ENCODE assay signal across 1 cellular context in genomic region chr18:57422313-57422872, GRCh38.
TF ChIP-seq lines count a peak whose summit lies in the region.

No MANE protein-coding gene starts in this region.

TF ChIP-seq in HepG2, 621 proteins besides CTCF, POLR2A, EP300 and RAD21 (continued from another document and continues in another):
- TF ChIP-seq ZNF275 (CRISPR knock-in tag; IDR thresholded peaks at IDR 0.05; ENCODE audit: borderline replicate concordance) (no peak), HNRNPH1 (optimal IDR thresholded peaks at IDR 0.05; ENCODE audit: low read depth, low read length) (no peak), FOSL2 (CRISPR knock-in tag; IDR thresholded peaks at IDR 0.05) (peak; percentile 56), SRF (IDR thresholded peaks at IDR 0.05; ENCODE audit: low read depth, low read length) (no peak), ZZZ3 (CRISPR knock-in tag; IDR thresholded peaks at IDR 0.05; ENCODE audit: borderline replicate concordance) (no peak), RXRB (CRISPR knock-in tag; IDR thresholded peaks at IDR 0.05; ENCODE audit: borderline replicate concordance) (no peak; the same call in 1 of the 2 replicates), IRF1 (CRISPR knock-in tag; IDR thresholded peaks at IDR 0.05; ENCODE audit: low read depth) (no peak), MTERF4 (CRISPR knock-in tag; IDR thresholded peaks at IDR 0.05) (no peak), REPIN1 (CRISPR knock-in tag; IDR thresholded peaks at IDR 0.05; ENCODE audit: borderline replicate concordance, low read depth) (no peak; the same call in 1 of the 2 replicates), NONO (IDR thresholded peaks at IDR 0.05) (no peak), NONO (CRISPR knock-in tag; conservative IDR thresholded peaks at IDR 0.05) (0 out of 2 replicates have a peak, but pooled peaks have one; percentile 30), ETV5 (CRISPR knock-in tag; IDR thresholded peaks at IDR 0.05; ENCODE audit: borderline replicate concordance) (peak; percentile 72; the same call in 1 of the 2 replicates), E2F5 (CRISPR knock-in tag; conservative IDR thresholded peaks at IDR 0.05) (no peak), HOMEZ (CRISPR knock-in tag; IDR thresholded peaks at IDR 0.05; ENCODE audit: low read depth) (peak; percentile 88; the same call in 1 of the 2 replicates), ZNF317 (CRISPR knock-in tag; IDR thresholded peaks at IDR 0.05) (no peak), GRHL1 (CRISPR knock-in tag; conservative IDR thresholded peaks at IDR 0.05) (no peak), MLLT10 (CRISPR knock-in tag; IDR thresholded peaks at IDR 0.05) (no peak), TBX3 (IDR thresholded peaks at IDR 0.05; ENCODE audit: borderline replicate concordance) (no peak), NCOA1 (CRISPR knock-in tag; IDR thresholded peaks at IDR 0.05) (no peak), ISL2 (CRISPR knock-in tag; IDR thresholded peaks at IDR 0.05) (peak; percentile 80; the same call in 1 of the 2 replicates), CENPBD1 (CRISPR knock-in tag; IDR thresholded peaks at IDR 0.05; ENCODE audit: borderline replicate concordance, low read depth) (no peak), ATAD3A (CRISPR knock-in tag; IDR thresholded peaks at IDR 0.05) (no peak), NFAT5 (CRISPR knock-in tag; IDR thresholded peaks at IDR 0.05) (no peak), ZFP82 (CRISPR knock-in tag; IDR thresholded peaks at IDR 0.05; ENCODE audit: borderline replicate concordance) (no peak), ZNF619 (CRISPR knock-in tag; IDR thresholded peaks at IDR 0.05) (no peak), TBL1XR1 (IDR thresholded peaks at IDR 0.05; ENCODE audit: borderline replicate concordance, low read length, partially characterized antibody) (no peak), MYNN (CRISPR knock-in tag; IDR thresholded peaks at IDR 0.05; ENCODE audit: low read depth) (no peak), POLR2G (IDR thresholded peaks at IDR 0.05; ENCODE audit: low read depth, low read length) (no peak), ZNF572 (CRISPR knock-in tag; IDR thresholded peaks at IDR 0.05) (no peak), MTF2 (CRISPR knock-in tag; IDR thresholded peaks at IDR 0.05; ENCODE audit: borderline replicate concordance) (no peak), ZNF563 (CRISPR knock-in tag; IDR thresholded peaks at IDR 0.05) (no peak), TFE3 (CRISPR knock-in tag; IDR thresholded peaks at IDR 0.05) (peak; percentile 96), RNF2 (conservative IDR thresholded peaks at IDR 0.05; ENCODE audit: low read depth) (no peak), E2F2 (CRISPR knock-in tag; IDR thresholded peaks at IDR 0.05; ENCODE audit: borderline replicate concordance) (no peak), MED1 (CRISPR knock-in tag; IDR thresholded peaks at IDR 0.05) (peak; percentile 91), ZNF501 (CRISPR knock-in tag; IDR thresholded peaks at IDR 0.05) (no peak), HOXD1 (CRISPR knock-in tag; IDR thresholded peaks at IDR 0.05) (no peak), CREB3 (CRISPR knock-in tag; IDR thresholded peaks at IDR 0.05) (no peak), ZNF264 (CRISPR knock-in tag; IDR thresholded peaks at IDR 0.05) (0 out of 2 replicates have a peak, but pooled peaks have one; percentile 33), ZNF83 (CRISPR knock-in tag; IDR thresholded peaks at IDR 0.05; ENCODE audit: borderline replicate concordance) (no peak), HMGXB4 (CRISPR knock-in tag; IDR thresholded peaks at IDR 0.05; ENCODE audit: borderline replicate concordance in 1 of 2, low read depth in 1 of 2) (no peak), MBD4 (IDR thresholded peaks at IDR 0.05; ENCODE audit: borderline replicate concordance, low read length) (no peak), ZNF230 (CRISPR knock-in tag; IDR thresholded peaks at IDR 0.05) (no peak), ZNF570 (CRISPR knock-in tag; IDR thresholded peaks at IDR 0.05; ENCODE audit: borderline replicate concordance) (no peak), ZBTB7B (CRISPR knock-in tag; IDR thresholded peaks at IDR 0.05) (peak; percentile 43; the same call in 1 of the 2 replicates)
